8 cellular contexts compared by ENCODE assay signal in the genomic region with DNA sequence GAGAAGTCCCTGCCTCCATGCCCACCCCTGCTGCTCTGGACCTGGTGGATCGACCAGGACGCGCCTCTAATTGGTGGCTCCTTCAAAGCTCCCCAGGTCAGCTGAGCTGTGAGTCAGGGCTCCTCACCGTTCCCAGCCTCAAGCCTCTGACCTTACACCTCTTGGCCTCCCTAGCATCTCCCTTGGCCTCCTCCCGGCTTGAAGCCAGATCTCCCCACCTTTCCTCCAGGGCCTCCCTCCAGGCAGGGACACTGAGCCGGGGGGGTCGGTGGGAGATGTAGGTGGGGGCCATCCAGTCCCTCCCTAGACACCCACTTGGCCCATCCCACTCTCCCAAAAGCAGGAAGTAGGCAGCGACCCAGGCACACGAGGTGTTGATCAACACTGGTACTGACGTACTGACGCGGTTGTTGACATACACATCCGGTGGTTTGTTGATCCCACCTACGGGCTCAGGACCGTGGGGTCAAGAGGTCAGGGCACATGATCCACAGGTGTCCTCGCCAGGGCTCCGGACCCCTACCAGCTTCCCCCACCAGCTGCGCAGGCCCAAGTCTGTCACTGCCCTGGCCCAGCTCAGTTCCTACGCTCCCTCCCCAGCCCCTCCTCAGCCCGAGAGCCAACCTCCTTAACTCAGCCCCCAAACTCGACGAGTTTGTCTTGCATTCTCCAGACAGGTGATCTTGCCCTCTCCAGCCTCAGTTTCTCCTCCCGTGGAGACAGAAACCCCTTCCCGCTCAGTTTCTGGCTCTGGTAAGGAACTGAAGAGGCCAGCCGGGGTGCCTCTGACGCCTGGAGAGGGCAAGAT. TPM values are rescaled to one million over a fixed set of nuclear protein-coding genes. Genes with fewer than 3 reads are reported as not detected.
DNase-seq lines count a peak whose midpoint lies in the region; ATAC-seq, FAIRE-seq and TF ChIP-seq lines count a peak whose summit lies in the region.

No MANE protein-coding gene starts in this region.

- peak overlapping the region; percentile 87 for H3K4me2 ChIP-seq in HepG2 (ENCODE audit: low read depth, low read length)

- no TSS peak for BruUV-seq in HepG2 (replicated peaks; lab: Mats Ljungman, UMichigan)

- H3K27me3 Mint-ChIP-seq in stimulated activated naive CD8-positive, alpha-beta T cell treated with anti-CD3 and anti-CD28 coated beads, Interleukin-15, Interleukin-2, amounts not matched to agents 100 ng/mL and 50 ng/mL, for 24 hours, result no peaks in the 10 kb centered on the region

- H3K27ac ChIP-seq in cingulate gyrus (ENCODE audit: low read depth, low read length) (peak overlapping the region; percentile 93), HepG2 (ENCODE audit: extremely low read length, insufficient read depth, low read length) (peak overlapping the region; percentile 63)

- H3K27ac Mint-ChIP-seq in stimulated activated naive CD8-positive, alpha-beta T cell treated with anti-CD3 and anti-CD28 coated beads, Interleukin-15, Interleukin-2, amounts not matched to agents 100 ng/mL and 50 ng/mL, for 24 hours, result peak overlapping the region; percentile 76

- TF ChIP-seq CTCF in GM12865 (IDR thresholded peaks at IDR 0.05; ENCODE audit: insufficient read depth, low read depth, low read length, missing control alignments) (no peak), HepG2 (CRISPR knock-in tag; IDR thresholded peaks at IDR 0.05) (no peak)

- CTCF ChIA-PET in HepG2 (lab: Yijun Ruan, JAX; ENCODE audit: low intra/inter-chr PET ratio, low total read pairs), result no interaction called here

- H3K4me3 ChIP-seq in GM12865 (ENCODE audit: low read depth, low read length) (peak overlapping the region; percentile 64), HepG2 (replicated peaks in 1 of 3; ENCODE audit: insufficient read depth in 1 of 3, low read depth in 2 of 3, low read length in 3 of 3) (peak overlapping the region; percentile 72 to 100 (median 93))

- FAIRE-seq in HepG2 (lab: Jason Lieb, UNC), result no peak

- peaks cover 36% of the 10 kb centered on the region for H3K4me1 ChIP-seq in HepG2 (ENCODE audit: insufficient read depth, low read length)

- WGBS in HepG2 (ENCODE audit: low lambda C conversion rate), result under 1% methylated on average over 16 of the region's 26 CpGs

- POLR2A ChIA-PET in HepG2 (lab: Yijun Ruan, JAX), result interaction anchor here (0.7 to 2.1 kb wide), 6 partner anchors 8 to 195 kb away, joined by 4 to 15 read pairs (median 5); partner anchors contain the start of genes BATF2, GPHA2, PPP2R5B and TM7SF2

- peaks cover 15% of the 10 kb centered on the region for H3K79me2 ChIP-seq in HepG2 (ENCODE audit: insufficient read depth, low read length)

- no peak for TF ChIP-seq RAD21 in HepG2 (CRISPR knock-in tag; IDR thresholded peaks at IDR 0.05)

- no peaks in the 10 kb centered on the region for H3K9me3 Mint-ChIP-seq in stimulated activated naive CD8-positive, alpha-beta T cell treated with anti-CD3 and anti-CD28 coated beads, Interleukin-15, Interleukin-2, amounts not matched to agents 100 ng/mL and 50 ng/mL, for 24 hours

- 0 out of 4 replicates have a peak, but pooled peaks of 1 of the 2 experiments have one; percentile 34 for TF ChIP-seq POLR2A in HepG2 (IDR thresholded peaks at IDR 0.05; ENCODE audit: insufficient read depth in 1 of 2, low read depth in 2 of 2, low read length in 2 of 2)

- TF ChIP-seq EP300 in HepG2 (IDR thresholded peaks at IDR 0.05; ENCODE audit: low read depth in 2 of 2, low read length in 2 of 2) (peak in 1 of 2 experiments; percentile 17; a peak in 1 of 4 replicates), HepG2 (CRISPR knock-in tag; IDR thresholded peaks at IDR 0.05; ENCODE audit: borderline replicate concordance) (no peak)

- peaks cover 22% of the 10 kb centered on the region for H3K4me1 Mint-ChIP-seq in stimulated activated naive CD8-positive, alpha-beta T cell treated with anti-CD3 and anti-CD28 coated beads, Interleukin-15, Interleukin-2, amounts not matched to agents 100 ng/mL and 50 ng/mL, for 24 hours (ENCODE audit: low read depth)

- H3K27me3 ChIP-seq in HepG2 (ENCODE audit: control insufficient read depth in 1 of 2, insufficient read depth in 2 of 2, low read length in 2 of 2), result no peaks in the 10 kb centered on the region; a peak in 1 of 5 replicates

- peak overlapping the region; percentile 90 for H3K9ac ChIP-seq in HepG2 (ENCODE audit: insufficient read depth, low read depth, low read length)

- H2AFZ ChIP-seq in HepG2 (ENCODE audit: low read length), result no peak overlapping the region

- peak overlapping the region; percentile 89 for H3K4me3 Mint-ChIP-seq in stimulated activated naive CD8-positive, alpha-beta T cell treated with anti-CD3 and anti-CD28 coated beads, Interleukin-15, Interleukin-2, amounts not matched to agents 100 ng/mL and 50 ng/mL, for 24 hours

- ATAC-seq in HG03439 (IDR thresholded peaks at IDR 0.05; ENCODE audit: unreplicated experiment) (peak; percentile 16), HepG2 (peak; percentile 55)

- peaks cover 6% of the 10 kb centered on the region for H3K36me3 Mint-ChIP-seq in stimulated activated naive CD8-positive, alpha-beta T cell treated with anti-CD3 and anti-CD28 coated beads, Interleukin-15, Interleukin-2, amounts not matched to agents 100 ng/mL and 50 ng/mL, for 24 hours (ENCODE audit: low read depth)

- H3K9me3 ChIP-seq in HepG2 (ENCODE audit: low read length), result no peaks in the 10 kb centered on the region

- intact Hi-C loops in HepG2 (cut with micrococcal nuclease; ENCODE audit: unreplicated experiment), result loop anchor here (2.0 kb wide), 1 partner anchor 81 kb away; the partner anchor contains the start of gene BATF2

- peak; percentile 73 for DNase-seq in GM12865 (ENCODE audit: low read depth)
- peak; percentile 40 for DNase-seq in SW480 (ENCODE audit: low spot score)
- DNase-seq in HepG2 (ENCODE audit: low spot score), result peak; percentile 55
- DNase-seq in GOT3 (lab: John Stamatoyannopoulos, UW), result no peak
- no peak for DNase-seq in NCI-H128 (lab: John Stamatoyannopoulos, UW; ENCODE audit: unreplicated experiment)

- H4K20me1 ChIP-seq in HepG2 (ENCODE audit: insufficient read depth, low read length), result peaks cover 5% of the 10 kb centered on the region; the same call in 1 of the 2 replicates

- peaks cover 23 to 27% of the 10 kb centered on the region in 2 experiments; a peak in 4 of 5 replicates for H3K36me3 ChIP-seq in HepG2 (replicated peaks in 1 of 2; ENCODE audit: control insufficient read depth in 1 of 2, insufficient read depth in 2 of 2, low read length in 2 of 2)

- in situ Hi-C loops in HepG2 (cut with HindIII; ENCODE audit: extremely low pct_ligation_motif_present, low pct_unique_long_range_greater_than_20kb), result no loop called here

RNA-seq across cellular contexts. Expression of gene ATG2A, which starts 0.8 kb away (rescaled TPM):
- total RNA-seq in HepG2 (2016; rRNA removed; fragmentation: Illumina TruSeq; extraction: Trizol), result 6.5 and 6.7 TPM in 2 replicates
- 5.0 and 5.3 TPM in 2 replicates for total RNA-seq in HepG2 (2016; cell fraction: cytosol; rRNA removed; fragmentation: Illumina TruSeq; extraction: Trizol; ENCODE audit: low read depth)
- total RNA-seq in HepG2 (2016; cell fraction: insoluble cytoplasmic fraction; rRNA removed; fragmentation: Illumina TruSeq; extraction: Trizol), result 5.7 and 6.9 TPM in 2 replicates
- 3.5 and 4.7 TPM in 2 replicates for total RNA-seq in HepG2 (2016; cell fraction: membrane; rRNA removed; fragmentation: Illumina TruSeq; extraction: Trizol)
- 7.1 and 8.3 TPM in 2 replicates for total RNA-seq in HepG2 (2016; cell fraction: nucleus; rRNA removed; fragmentation: Illumina TruSeq; extraction: Trizol)
- 8.0 and 13.2 TPM in 2 replicates for polyA plus RNA-seq in HepG2 (2011; rRNA removed)
- polyA plus RNA-seq in HepG2 (2011; cell fraction: cytosol; rRNA removed), result 4.6 and 6.5 TPM in 2 replicates
- polyA plus RNA-seq in HepG2 (2011; cell fraction: nucleus; rRNA removed), result 81.8 and 92.1 TPM in 2 replicates
- polyA plus RNA-seq in HepG2 (2012), result 14.9 and 21.4 TPM in 2 replicates
- 1.0 and 1.2 TPM in 2 replicates for polyA plus RNA-seq in HepG2 (2016; cell fraction: cytosol; fragmentation: Illumina TruSeq; extraction: Trizol; ENCODE audit: low read depth)
- 5.5 and 7.6 TPM in 2 replicates for polyA plus RNA-seq in HepG2 (2016; cell fraction: insoluble cytoplasmic fraction; fragmentation: Illumina TruSeq; extraction: Trizol; ENCODE audit: low read depth)
- polyA plus RNA-seq in HepG2 (2016; cell fraction: membrane; fragmentation: Illumina TruSeq; extraction: Trizol; ENCODE audit: low read depth), result 1.9 and 2.0 TPM in 2 replicates
- 19.9 and 22.1 TPM in 2 replicates for polyA plus RNA-seq in HepG2 (2016; cell fraction: nucleus; fragmentation: Illumina TruSeq; extraction: Trizol; ENCODE audit: insufficient read depth, low read depth)
- 20.7 and 23.4 TPM in 2 replicates for polyA minus RNA-seq in HepG2 (2011; rRNA and poly(A)+ RNA removed; ENCODE audit: low replicate concordance)
- 11.5 and 17.2 TPM in 2 replicates for polyA minus RNA-seq in HepG2 (2011; cell fraction: cytosol; rRNA and poly(A)+ RNA removed)
- polyA minus RNA-seq in HepG2 (2011; cell fraction: nucleus; rRNA and poly(A)+ RNA removed), result 24.7 and 27.0 TPM in 2 replicates

RNA-seq across cellular contexts. Expression of gene PPP2R5B, which starts 8.2 kb away (rescaled TPM):
- total RNA-seq in HepG2 (2016; rRNA removed; fragmentation: Illumina TruSeq; extraction: Trizol), result 1.6 and 2.3 TPM in 2 replicates
- total RNA-seq in HepG2 (2016; cell fraction: cytosol; rRNA removed; fragmentation: Illumina TruSeq; extraction: Trizol; ENCODE audit: low read depth), result 0.53 and 0.61 TPM in 2 replicates
- total RNA-seq in HepG2 (2016; cell fraction: insoluble cytoplasmic fraction; rRNA removed; fragmentation: Illumina TruSeq; extraction: Trizol), result 1.6 and 2.9 TPM in 2 replicates
- 1.7 and 1.9 TPM in 2 replicates for total RNA-seq in HepG2 (2016; cell fraction: membrane; rRNA removed; fragmentation: Illumina TruSeq; extraction: Trizol)
- total RNA-seq in HepG2 (2016; cell fraction: nucleus; rRNA removed; fragmentation: Illumina TruSeq; extraction: Trizol), result 1.9 and 2.8 TPM in 2 replicates
- 8.3 and 12.6 TPM in 2 replicates for polyA plus RNA-seq in HepG2 (2011; rRNA removed)
- polyA plus RNA-seq in HepG2 (2011; cell fraction: cytosol; rRNA removed), result 5.2 and 5.5 TPM in 2 replicates
- polyA plus RNA-seq in HepG2 (2011; cell fraction: nucleus; rRNA removed), result 38.0 and 39.6 TPM in 2 replicates
- polyA plus RNA-seq in HepG2 (2012), result 6.5 and 7.2 TPM in 2 replicates
- 0.45 and 0.76 TPM in 2 replicates for polyA plus RNA-seq in HepG2 (2016; cell fraction: cytosol; fragmentation: Illumina TruSeq; extraction: Trizol; ENCODE audit: low read depth)
- polyA plus RNA-seq in HepG2 (2016; cell fraction: insoluble cytoplasmic fraction; fragmentation: Illumina TruSeq; extraction: Trizol; ENCODE audit: low read depth), result 1.6 and 2.0 TPM in 2 replicates
- polyA plus RNA-seq in HepG2 (2016; cell fraction: membrane; fragmentation: Illumina TruSeq; extraction: Trizol; ENCODE audit: low read depth), result 1.3 and 2.0 TPM in 2 replicates
- polyA plus RNA-seq in HepG2 (2016; cell fraction: nucleus; fragmentation: Illumina TruSeq; extraction: Trizol; ENCODE audit: insufficient read depth, low read depth), result 6.5 and 7.0 TPM in 2 replicates
- polyA minus RNA-seq in HepG2 (2011; rRNA and poly(A)+ RNA removed; ENCODE audit: low replicate concordance), result 4.2 and 6.0 TPM in 2 replicates
- 2.0 and 4.1 TPM in 2 replicates for polyA minus RNA-seq in HepG2 (2011; cell fraction: cytosol; rRNA and poly(A)+ RNA removed)
- polyA minus RNA-seq in HepG2 (2011; cell fraction: nucleus; rRNA and poly(A)+ RNA removed), result 4.6 and 4.8 TPM in 2 replicates

RNA-seq across cellular contexts. Expression of gene GPHA2, which starts 19.4 kb away (rescaled TPM):
- total RNA-seq in HepG2 (2016; rRNA removed; fragmentation: Illumina TruSeq; extraction: Trizol), result 11.6 and 19.1 TPM in 2 replicates
- total RNA-seq in HepG2 (2016; cell fraction: cytosol; rRNA removed; fragmentation: Illumina TruSeq; extraction: Trizol; ENCODE audit: low read depth), result 5.4 and 8.4 TPM in 2 replicates
- total RNA-seq in HepG2 (2016; cell fraction: insoluble cytoplasmic fraction; rRNA removed; fragmentation: Illumina TruSeq; extraction: Trizol), result 14.5 and 23.6 TPM in 2 replicates
- 9.9 and 10.1 TPM in 2 replicates for total RNA-seq in HepG2 (2016; cell fraction: membrane; rRNA removed; fragmentation: Illumina TruSeq; extraction: Trizol)
- total RNA-seq in HepG2 (2016; cell fraction: nucleus; rRNA removed; fragmentation: Illumina TruSeq; extraction: Trizol), result 16.1 and 16.5 TPM in 2 replicates
- 10.1 and 13.0 TPM in 2 replicates for polyA plus RNA-seq in HepG2 (2011; rRNA removed)
- 9.1 and 24.9 TPM in 2 replicates for polyA plus RNA-seq in HepG2 (2011; cell fraction: cytosol; rRNA removed)
- polyA plus RNA-seq in HepG2 (2011; cell fraction: nucleus; rRNA removed), result 5.5 and 7.6 TPM in 2 replicates
- 4.9 and 6.7 TPM in 2 replicates for polyA plus RNA-seq in HepG2 (2012)
- 8.6 and 12.5 TPM in 2 replicates for polyA plus RNA-seq in HepG2 (2016; cell fraction: cytosol; fragmentation: Illumina TruSeq; extraction: Trizol; ENCODE audit: low read depth)
- polyA plus RNA-seq in HepG2 (2016; cell fraction: insoluble cytoplasmic fraction; fragmentation: Illumina TruSeq; extraction: Trizol; ENCODE audit: low read depth), result 17.0 and 17.6 TPM in 2 replicates
- 11.7 and 13.3 TPM in 2 replicates for polyA plus RNA-seq in HepG2 (2016; cell fraction: membrane; fragmentation: Illumina TruSeq; extraction: Trizol; ENCODE audit: low read depth)
- polyA plus RNA-seq in HepG2 (2016; cell fraction: nucleus; fragmentation: Illumina TruSeq; extraction: Trizol; ENCODE audit: insufficient read depth, low read depth), result 33.1 and 38.1 TPM in 2 replicates
- 18.7 TPM in 1 of 2 replicates, not detected in the other for polyA minus RNA-seq in HepG2 (2011; rRNA and poly(A)+ RNA removed; ENCODE audit: low replicate concordance)
- 2.4 TPM in 2 replicates for polyA minus RNA-seq in HepG2 (2011; cell fraction: cytosol; rRNA and poly(A)+ RNA removed)
- 1.1 and 1.7 TPM in 2 replicates for polyA minus RNA-seq in HepG2 (2011; cell fraction: nucleus; rRNA and poly(A)+ RNA removed)

RNA-seq across cellular contexts. Expression of gene EHD1, which starts 37.8 kb away (rescaled TPM):
- total RNA-seq in HepG2 (2016; rRNA removed; fragmentation: Illumina TruSeq; extraction: Trizol), result 22.0 and 26.6 TPM in 2 replicates
- 8.1 and 9.7 TPM in 2 replicates for total RNA-seq in HepG2 (2016; cell fraction: cytosol; rRNA removed; fragmentation: Illumina TruSeq; extraction: Trizol; ENCODE audit: low read depth)
- total RNA-seq in HepG2 (2016; cell fraction: insoluble cytoplasmic fraction; rRNA removed; fragmentation: Illumina TruSeq; extraction: Trizol), result 22.9 and 29.1 TPM in 2 replicates
- 11.0 and 11.5 TPM in 2 replicates for total RNA-seq in HepG2 (2016; cell fraction: membrane; rRNA removed; fragmentation: Illumina TruSeq; extraction: Trizol)
- 16.8 and 19.6 TPM in 2 replicates for total RNA-seq in HepG2 (2016; cell fraction: nucleus; rRNA removed; fragmentation: Illumina TruSeq; extraction: Trizol)
- polyA plus RNA-seq in HepG2 (2011; rRNA removed), result 23.6 and 29.4 TPM in 2 replicates
- 20.8 and 31.1 TPM in 2 replicates for polyA plus RNA-seq in HepG2 (2011; cell fraction: cytosol; rRNA removed)
- 42.3 and 43.0 TPM in 2 replicates for polyA plus RNA-seq in HepG2 (2011; cell fraction: nucleus; rRNA removed)
- 18.8 and 23.3 TPM in 2 replicates for polyA plus RNA-seq in HepG2 (2012)
- polyA plus RNA-seq in HepG2 (2016; cell fraction: cytosol; fragmentation: Illumina TruSeq; extraction: Trizol; ENCODE audit: low read depth), result 3.5 and 3.9 TPM in 2 replicates
- polyA plus RNA-seq in HepG2 (2016; cell fraction: insoluble cytoplasmic fraction; fragmentation: Illumina TruSeq; extraction: Trizol; ENCODE audit: low read depth), result 29.0 and 35.3 TPM in 2 replicates
- polyA plus RNA-seq in HepG2 (2016; cell fraction: membrane; fragmentation: Illumina TruSeq; extraction: Trizol; ENCODE audit: low read depth), result 7.9 and 9.3 TPM in 2 replicates
- 33.4 and 34.4 TPM in 2 replicates for polyA plus RNA-seq in HepG2 (2016; cell fraction: nucleus; fragmentation: Illumina TruSeq; extraction: Trizol; ENCODE audit: insufficient read depth, low read depth)
- 63.9 and 78.7 TPM in 2 replicates for polyA minus RNA-seq in HepG2 (2011; rRNA and poly(A)+ RNA removed; ENCODE audit: low replicate concordance)
- 21.2 and 28.0 TPM in 2 replicates for polyA minus RNA-seq in HepG2 (2011; cell fraction: cytosol; rRNA and poly(A)+ RNA removed)
- 15.5 and 22.1 TPM in 2 replicates for polyA minus RNA-seq in HepG2 (2011; cell fraction: nucleus; rRNA and poly(A)+ RNA removed)

RNA-seq across cellular contexts. Expression of gene MAJIN, which starts 55.7 kb away (rescaled TPM):
- total RNA-seq in HepG2 (2016; rRNA removed; fragmentation: Illumina TruSeq; extraction: Trizol), result not detected in 2 replicates
- total RNA-seq in HepG2 (2016; cell fraction: cytosol; rRNA removed; fragmentation: Illumina TruSeq; extraction: Trizol; ENCODE audit: low read depth), result not detected in 2 replicates
- total RNA-seq in HepG2 (2016; cell fraction: insoluble cytoplasmic fraction; rRNA removed; fragmentation: Illumina TruSeq; extraction: Trizol), result not detected in 2 replicates
- total RNA-seq in HepG2 (2016; cell fraction: membrane; rRNA removed; fragmentation: Illumina TruSeq; extraction: Trizol), result not detected in 2 replicates
- total RNA-seq in HepG2 (2016; cell fraction: nucleus; rRNA removed; fragmentation: Illumina TruSeq; extraction: Trizol), result not detected in 2 replicates
- polyA plus RNA-seq in HepG2 (2011; rRNA removed), result not detected in 2 replicates
- not detected in 2 replicates for polyA plus RNA-seq in HepG2 (2011; cell fraction: cytosol; rRNA removed)
- not detected in 2 replicates for polyA plus RNA-seq in HepG2 (2011; cell fraction: nucleus; rRNA removed)
- not detected in 2 replicates for polyA plus RNA-seq in HepG2 (2012)
- polyA plus RNA-seq in HepG2 (2016; cell fraction: cytosol; fragmentation: Illumina TruSeq; extraction: Trizol; ENCODE audit: low read depth), result not detected in 2 replicates
- not detected in 2 replicates for polyA plus RNA-seq in HepG2 (2016; cell fraction: insoluble cytoplasmic fraction; fragmentation: Illumina TruSeq; extraction: Trizol; ENCODE audit: low read depth)
- not detected in 2 replicates for polyA plus RNA-seq in HepG2 (2016; cell fraction: membrane; fragmentation: Illumina TruSeq; extraction: Trizol; ENCODE audit: low read depth)
- polyA plus RNA-seq in HepG2 (2016; cell fraction: nucleus; fragmentation: Illumina TruSeq; extraction: Trizol; ENCODE audit: insufficient read depth, low read depth), result not detected in 2 replicates
- not detected in 2 replicates for polyA minus RNA-seq in HepG2 (2011; rRNA and poly(A)+ RNA removed; ENCODE audit: low replicate concordance)
- polyA minus RNA-seq in HepG2 (2011; cell fraction: cytosol; rRNA and poly(A)+ RNA removed), result not detected in 2 replicates
- polyA minus RNA-seq in HepG2 (2011; cell fraction: nucleus; rRNA and poly(A)+ RNA removed), result not detected in 2 replicates

Comparison
In these comparisons a context has a peak if more than half of its experiments do, and no peak if none do; other contexts are left out.
1. DNase-seq: peak in GM12865 (single experiment), SW480 (single experiment) and HepG2 (single experiment); none in GOT3 (single experiment) and NCI-H128 (single experiment).